Comparison of ENCODE assay signal across 18 cellular contexts in genomic region chr14:35741345-35742031, GRCh38.
DNase-seq lines count a peak whose midpoint lies in the region; ATAC-seq and TF ChIP-seq lines count a peak whose summit lies in the region.
"Had no signal": no experiment of that assay in that cellular context is flagged by ENCODE, and none has a peak within 500 bp of the region (broad histone marks: within the 10 kb centered on the region; RNA-seq: fewer than 3 reads in every experiment).

No MANE protein-coding gene starts in this region.

- H3K23me2 ChIP-seq in H9 (ENCODE audit: insufficient read length, low read depth, low read length, poor library complexity, severe bottlenecking): no peaks in the 10 kb centered on the region

- H3K23ac ChIP-seq in IMR-90 (ENCODE audit: low read depth, low read length) (peak overlapping the region; percentile 59; the same call in 1 of the 2 replicates), H9 (ENCODE audit: insufficient read length, low read depth, low read length) (no peak overlapping the region)

- CTCF ChIA-PET in activated CD4-positive, alpha-beta memory T cell treated with anti-CD3 and anti-CD28 coated beads for 36 hours (lab: Charles Lee): no interaction called here
- CTCF ChIA-PET in activated CD4-positive, alpha-beta memory T cell treated with anti-CD3 and anti-CD28 coated beads, Interleukin-2, amount 10 ng/mL, durations not matched to agents 7 days and 5 days (lab: Charles Lee): no interaction called here
- CTCF ChIA-PET in IMR-90 (lab: Yijun Ruan, JAX): no interaction called here
- CTCF ChIA-PET in activated CD8-positive, alpha-beta T cell treated with anti-CD3 and anti-CD28 coated beads, Interleukin-2, amount 10 ng/mL, durations not matched to agents 7 days and 5 days (lab: Charles Lee): no interaction called here

- no peak overlapping the region for H3K56ac ChIP-seq in IMR-90 (ENCODE audit: extremely low read depth, insufficient read depth, low read length)
- no peak overlapping the region for H3K56ac ChIP-seq in H9 (ENCODE audit: insufficient read length, low read depth, low read length)

- H3K27me3 Mint-ChIP-seq in activated CD4-positive, alpha-beta memory T cell treated with anti-CD3 and anti-CD28 coated beads for 36 hours: no peaks in the 10 kb centered on the region
- peaks cover 2% of the 10 kb centered on the region for H3K27me3 Mint-ChIP-seq in activated CD4-positive, alpha-beta memory T cell treated with anti-CD3 and anti-CD28 coated beads, Interleukin-2, amount 10 ng/mL, durations not matched to agents 7 days and 5 days
- H3K27me3 Mint-ChIP-seq in activated CD8-positive, alpha-beta T cell treated with anti-CD3 and anti-CD28 coated beads, Interleukin-2, amount 10 ng/mL, durations not matched to agents 7 days and 5 days (ENCODE audit: low read depth): no peaks in the 10 kb centered on the region
- H3K27me3 Mint-ChIP-seq in central memory CD8-positive, alpha-beta T cell: no peaks in the 10 kb centered on the region
- no peaks in the 10 kb centered on the region for H3K27me3 Mint-ChIP-seq in H9 (ENCODE audit: low read depth)

- H3K36me3 ChIP-seq in IMR-90 (ENCODE audit: control insufficient read depth, insufficient read depth, low read length): peaks cover 6% of the 10 kb centered on the region; the same call in 1 of the 2 replicates
- H3K36me3 ChIP-seq: HAP-1 had no signal

- H4K20me1 ChIP-seq in IMR-90 (ENCODE audit: insufficient read depth, low read length) (no peaks in the 10 kb centered on the region), H9 (ENCODE audit: control insufficient read depth, insufficient read depth, insufficient read length) (no peaks in the 10 kb centered on the region)

- H3K27ac ChIP-seq in IMR-90 (ENCODE audit: insufficient read depth, low read length) (no peak overlapping the region), H9 (ENCODE audit: insufficient read length, low read depth, low read length) (no peak overlapping the region)
- H3K27ac ChIP-seq: A549, C4-2B, Peyer's patch had no signal

- H3K79me1 ChIP-seq in IMR-90 (ENCODE audit: low read depth in 1 of 2, low read length in 2 of 2): no peaks in the 10 kb centered on the region; a peak in 1 of 4 replicates
- H3K79me1 ChIP-seq in H9 (ENCODE audit: insufficient read depth, low read depth, low read length, poor library complexity, severe bottlenecking): no peaks in the 10 kb centered on the region

- no peak overlapping the region for H3K4me2 ChIP-seq in IMR-90 (ENCODE audit: low read depth, low read length)
- H3K4me2 ChIP-seq in H9 (ENCODE audit: insufficient read depth, insufficient read length, low read length): no peak overlapping the region
- H3K4me2 ChIP-seq: A549 had no signal

- TF ChIP-seq RAD21 in IMR-90 (IDR thresholded peaks at IDR 0.05; ENCODE audit: low read length): no peak

- H3K9me3 Mint-ChIP-seq in activated CD4-positive, alpha-beta memory T cell treated with anti-CD3 and anti-CD28 coated beads for 36 hours: no peaks in the 10 kb centered on the region
- no peaks in the 10 kb centered on the region for H3K9me3 Mint-ChIP-seq in activated CD4-positive, alpha-beta memory T cell treated with anti-CD3 and anti-CD28 coated beads, Interleukin-2, amount 10 ng/mL, durations not matched to agents 7 days and 5 days
- no peaks in the 10 kb centered on the region for H3K9me3 Mint-ChIP-seq in activated CD8-positive, alpha-beta T cell treated with anti-CD3 and anti-CD28 coated beads, Interleukin-2, amount 10 ng/mL, durations not matched to agents 7 days and 5 days (ENCODE audit: insufficient read depth)
- no peaks in the 10 kb centered on the region for H3K9me3 Mint-ChIP-seq in central memory CD8-positive, alpha-beta T cell
- no peaks in the 10 kb centered on the region for H3K9me3 Mint-ChIP-seq in H9

- H4K5ac ChIP-seq in IMR-90 (ENCODE audit: low read depth, low read length) (no peak overlapping the region), H9 (ENCODE audit: insufficient read length, low read depth, low read length) (no peak overlapping the region)

- H2AFZ ChIP-seq in IMR-90 (replicated peaks; ENCODE audit: low read length, poor library complexity) (no peak overlapping the region), H9 (ENCODE audit: low read length) (no peak overlapping the region)

- H2AK5ac ChIP-seq in IMR-90 (ENCODE audit: low read depth, low read length): no peak overlapping the region
- no peak overlapping the region for H2AK5ac ChIP-seq in H9 (ENCODE audit: insufficient read length, low read length)

- no peak overlapping the region for H4K91ac ChIP-seq in IMR-90 (ENCODE audit: insufficient read depth, low read depth, low read length)
- H4K91ac ChIP-seq in H9 (ENCODE audit: insufficient read length, low read depth, low read length): no peak overlapping the region

- H2BK120ac ChIP-seq in IMR-90 (ENCODE audit: low read depth, low read length) (no peak overlapping the region), H9 (ENCODE audit: low read depth, low read length, poor library complexity, severe bottlenecking) (no peak overlapping the region)

- no peak for TF ChIP-seq CTCF in IMR-90 (conservative IDR thresholded peaks at IDR 0.05; ENCODE audit: low read depth, low read length)
- no peak for TF ChIP-seq CTCF in H9 (conservative IDR thresholded peaks at IDR 0.05)

- BruUV-seq in IMR-90 (replicated peaks; lab: Mats Ljungman, UMichigan): no TSS peak

- H3K4ac ChIP-seq in IMR-90 (ENCODE audit: low read depth, low read length): no peak overlapping the region
- no peak overlapping the region for H3K4ac ChIP-seq in H9 (ENCODE audit: low read depth, low read length)

- no peak overlapping the region for H3K9ac ChIP-seq in IMR-90 (ENCODE audit: low read depth, low read length)
- no peak overlapping the region for H3K9ac ChIP-seq in H9 (ENCODE audit: extremely low read depth, insufficient read length, low read length)

- WGBS in IMR-90 (ENCODE audit: extremely low coverage in 2 of 2, insufficient read length in 1 of 2), 2 experiments: no CpG with 5 or more reads among the region's 3 CpGs
- WGBS in H9 (ENCODE audit: extremely low coverage, insufficient read length, low lambda C conversion rate): no CpG with 5 or more reads among the region's 3 CpGs

- H2BK5ac ChIP-seq in IMR-90 (ENCODE audit: low read depth, low read length, poor library complexity, severe bottlenecking) (no peak overlapping the region), H9 (ENCODE audit: insufficient read length, low read length) (no peak overlapping the region)

- ATAC-seq in IMR-90 (ENCODE audit: low read depth) (no peak), GM19023 (IDR thresholded peaks at IDR 0.05; ENCODE audit: unreplicated experiment) (no peak)
- no peak for ATAC-seq in activated CD8-positive, alpha-beta T cell treated with anti-CD3 and anti-CD28 coated beads, Interleukin-2, amount 10 ng/mL, durations not matched to agents 7 days and 5 days
- ATAC-seq in central memory CD8-positive, alpha-beta T cell (replicated peaks; ENCODE audit: extremely low read depth, poor library complexity, severe bottlenecking): no peak
- ATAC-seq: A549 had no signal

- TF ChIP-seq POLR2A in IMR-90 (IDR thresholded peaks at IDR 0.05; ENCODE audit: low read depth, low read length): no peak

- POLR2A ChIA-PET in activated CD4-positive, alpha-beta memory T cell treated with anti-CD3 and anti-CD28 coated beads for 36 hours (lab: Charles Lee): no interaction called here
- POLR2A ChIA-PET in activated CD4-positive, alpha-beta memory T cell treated with anti-CD3 and anti-CD28 coated beads, Interleukin-2, amount 10 ng/mL, durations not matched to agents 7 days and 5 days (lab: Charles Lee): no interaction called here
- POLR2A ChIA-PET in IMR-90 (lab: Charles Lee; ENCODE audit: unreplicated experiment): interaction anchor here (0.5 kb wide), 1 partner anchor 87 kb away, joined by 19 read pairs; no protein-coding TSS in a partner anchor
- POLR2A ChIA-PET in activated CD8-positive, alpha-beta T cell treated with anti-CD3 and anti-CD28 coated beads, Interleukin-2, amount 10 ng/mL, durations not matched to agents 7 days and 5 days (lab: Charles Lee): no interaction called here

- peaks cover 11% of the 10 kb centered on the region for H3K36me3 Mint-ChIP-seq in activated CD4-positive, alpha-beta memory T cell treated with anti-CD3 and anti-CD28 coated beads for 36 hours
- H3K36me3 Mint-ChIP-seq in activated CD4-positive, alpha-beta memory T cell treated with anti-CD3 and anti-CD28 coated beads, Interleukin-2, amount 10 ng/mL, durations not matched to agents 7 days and 5 days (ENCODE audit: low read depth): peaks cover 27% of the 10 kb centered on the region
- peaks cover 23% of the 10 kb centered on the region for H3K36me3 Mint-ChIP-seq in activated CD8-positive, alpha-beta T cell treated with anti-CD3 and anti-CD28 coated beads, Interleukin-2, amount 10 ng/mL, durations not matched to agents 7 days and 5 days (ENCODE audit: low read depth)
- peaks cover 13% of the 10 kb centered on the region for H3K36me3 Mint-ChIP-seq in central memory CD8-positive, alpha-beta T cell (ENCODE audit: insufficient read depth)
- H3K36me3 Mint-ChIP-seq in H9 (ENCODE audit: insufficient read depth in 1 of 3, low read depth in 3 of 3): peaks cover 0 to 6% (median 3%) of the 10 kb centered on the region in 3 experiments; a peak in 4 of 7 replicates

- no peak overlapping the region for H2BK20ac ChIP-seq in IMR-90 (ENCODE audit: low read depth, low read length)
- no peak overlapping the region for H2BK20ac ChIP-seq in H9 (ENCODE audit: low read depth, low read length, poor library complexity, severe bottlenecking)

- peaks cover 12% of the 10 kb centered on the region for H3K4me1 Mint-ChIP-seq in activated CD4-positive, alpha-beta memory T cell treated with anti-CD3 and anti-CD28 coated beads for 36 hours (ENCODE audit: low read depth)
- peaks cover 23% of the 10 kb centered on the region for H3K4me1 Mint-ChIP-seq in activated CD4-positive, alpha-beta memory T cell treated with anti-CD3 and anti-CD28 coated beads, Interleukin-2, amount 10 ng/mL, durations not matched to agents 7 days and 5 days
- H3K4me1 Mint-ChIP-seq in activated CD8-positive, alpha-beta T cell treated with anti-CD3 and anti-CD28 coated beads, Interleukin-2, amount 10 ng/mL, durations not matched to agents 7 days and 5 days (ENCODE audit: low read depth): peaks cover 21% of the 10 kb centered on the region
- H3K4me1 Mint-ChIP-seq in central memory CD8-positive, alpha-beta T cell: peaks cover 6% of the 10 kb centered on the region
- H3K4me1 Mint-ChIP-seq in H9: peaks cover 0 to 4% of the 10 kb centered on the region in 2 experiments; a peak in 2 of 4 replicates

- H3T11ph ChIP-seq in H9 (ENCODE audit: low read length): no peak overlapping the region

- H2AK9ac ChIP-seq in IMR-90 (replicated peaks; ENCODE audit: low read depth, low read length, poor library complexity): no peak overlapping the region

- H3K14ac ChIP-seq in IMR-90 (replicated peaks; ENCODE audit: low read depth, low read length): no peak overlapping the region
- no peak overlapping the region for H3K14ac ChIP-seq in H9 (ENCODE audit: insufficient read depth, low read length)

- no peaks in the 10 kb centered on the region for H3K79me2 ChIP-seq in H9 (ENCODE audit: insufficient read depth, low read length)

- no peak overlapping the region for H2BK12ac ChIP-seq in H9 (ENCODE audit: insufficient read length, low read depth, low read length)

- no peak for DNase-seq in activated CD4-positive, alpha-beta memory T cell treated with anti-CD3 and anti-CD28 coated beads for 36 hours
- no peak for DNase-seq in activated CD4-positive, alpha-beta memory T cell treated with anti-CD3 and anti-CD28 coated beads, Interleukin-2, amount 10 ng/mL, durations not matched to agents 7 days and 5 days
- DNase-seq in IMR-90 (no peak), H9 (no peak), head of caudate nucleus (no peak)
- DNase-seq in activated CD8-positive, alpha-beta T cell treated with anti-CD3 and anti-CD28 coated beads, Interleukin-2, amount 10 ng/mL, durations not matched to agents 7 days and 5 days: no peak
- no peak for DNase-seq in central memory CD8-positive, alpha-beta T cell (ENCODE audit: low spot score in 2 of 2)
- DNase-seq: COR-L47, Karpas-422, MV-4-11, NCI-H1436, NCI-H2029 treated with DMSO at 0.1 percent for 48 hours, NCI-H510A, Peyer's patch had no signal

- H3K9me3 ChIP-seq in IMR-90 (ENCODE audit: control insufficient read depth, insufficient read depth, low read length): no peaks in the 10 kb centered on the region
- H3K9me3 ChIP-seq in H9 (ENCODE audit: control insufficient read depth, low read depth, low read length): no peaks in the 10 kb centered on the region
- H3K9me3 ChIP-seq: A549, HAP-1, Peyer's patch had no signal

- H3K18ac ChIP-seq in IMR-90 (ENCODE audit: low read depth, low read length): no peak overlapping the region
- no peak overlapping the region for H3K18ac ChIP-seq in H9 (ENCODE audit: insufficient read length, low read depth, low read length)

- H2BK15ac ChIP-seq in IMR-90 (ENCODE audit: low read depth, low read length) (no peak overlapping the region), H9 (ENCODE audit: low read depth, low read length) (no peak overlapping the region)

- intact Hi-C loops in activated CD4-positive, alpha-beta memory T cell treated with anti-CD3 and anti-CD28 coated beads for 36 hours (cut with micrococcal nuclease): loop anchor here (2.0 kb wide), 1 partner anchor 67 kb away; the partner anchor contains the start of gene RALGAPA1
- intact Hi-C loops in IMR-90 (cut with micrococcal nuclease): no loop called here
- intact Hi-C loops in head of caudate nucleus (cut with DNase I): no loop called here

- H3K4me3 Mint-ChIP-seq in activated CD4-positive, alpha-beta memory T cell treated with anti-CD3 and anti-CD28 coated beads for 36 hours: no peak overlapping the region
- H3K4me3 Mint-ChIP-seq in activated CD4-positive, alpha-beta memory T cell treated with anti-CD3 and anti-CD28 coated beads, Interleukin-2, amount 10 ng/mL, durations not matched to agents 7 days and 5 days: no peak overlapping the region
- H3K4me3 Mint-ChIP-seq in activated CD8-positive, alpha-beta T cell treated with anti-CD3 and anti-CD28 coated beads, Interleukin-2, amount 10 ng/mL, durations not matched to agents 7 days and 5 days: no peak overlapping the region
- H3K4me3 Mint-ChIP-seq in central memory CD8-positive, alpha-beta T cell: no peak overlapping the region
- no peak overlapping the region for H3K4me3 Mint-ChIP-seq in H9

- in situ Hi-C loops in IMR-90 (cut with MboI; ENCODE audit: low sequenced_read_pairs): no loop called here

- no peak overlapping the region for H4K8ac ChIP-seq in IMR-90 (ENCODE audit: low read depth in 2 of 2, low read length in 2 of 2)
- no peak overlapping the region for H4K8ac ChIP-seq in H9 (replicated peaks; ENCODE audit: insufficient read length, low read depth, low read length)

- dilution Hi-C loops in IMR-90 (cut with HindIII; ENCODE audit: low sequenced_read_pairs, unreplicated experiment): no loop called here

- no peak overlapping the region for H3K4me3 ChIP-seq in IMR-90 (ENCODE audit: insufficient read depth, low read depth, low read length)
- H3K4me3 ChIP-seq: A549, HAP-1, Peyer's patch had no signal

- H3K27me3 ChIP-seq in IMR-90 (ENCODE audit: control insufficient read depth, insufficient read depth, low read length) (no peaks in the 10 kb centered on the region), H9 (ENCODE audit: insufficient read depth, low read length) (no peaks in the 10 kb centered on the region)
- H3K27me3 ChIP-seq: Peyer's patch had no signal

- H3K27ac Mint-ChIP-seq in activated CD4-positive, alpha-beta memory T cell treated with anti-CD3 and anti-CD28 coated beads for 36 hours: peak overlapping the region; percentile 3
- H3K27ac Mint-ChIP-seq in activated CD4-positive, alpha-beta memory T cell treated with anti-CD3 and anti-CD28 coated beads, Interleukin-2, amount 10 ng/mL, durations not matched to agents 7 days and 5 days: no peak overlapping the region
- peak overlapping the region; percentile 36 for H3K27ac Mint-ChIP-seq in activated CD8-positive, alpha-beta T cell treated with anti-CD3 and anti-CD28 coated beads, Interleukin-2, amount 10 ng/mL, durations not matched to agents 7 days and 5 days
- peak overlapping the region; percentile 58 for H3K27ac Mint-ChIP-seq in central memory CD8-positive, alpha-beta T cell (ENCODE audit: low read depth)
- H3K27ac Mint-ChIP-seq in H9: peak overlapping the region in 1 of 3 experiments; percentile 23; a peak in 1 of 7 replicates

- 0 out of 2 replicates have a peak, but pooled peaks cover 7% of the 10 kb centered on the region for H3K9me1 ChIP-seq in IMR-90 (ENCODE audit: insufficient read depth, low read length)

- H3K4me1 ChIP-seq in IMR-90 (ENCODE audit: control insufficient read depth, insufficient read depth, low read length): 0 out of 2 replicates have a peak, but pooled peaks cover 2% of the 10 kb centered on the region
- no peaks in the 10 kb centered on the region for H3K4me1 ChIP-seq in H9 (ENCODE audit: insufficient read depth, low read length)
- H3K4me1 ChIP-seq: A549, Peyer's patch had no signal
